ENCODE assay signal across 8 cellular contexts in the genomic region with DNA sequence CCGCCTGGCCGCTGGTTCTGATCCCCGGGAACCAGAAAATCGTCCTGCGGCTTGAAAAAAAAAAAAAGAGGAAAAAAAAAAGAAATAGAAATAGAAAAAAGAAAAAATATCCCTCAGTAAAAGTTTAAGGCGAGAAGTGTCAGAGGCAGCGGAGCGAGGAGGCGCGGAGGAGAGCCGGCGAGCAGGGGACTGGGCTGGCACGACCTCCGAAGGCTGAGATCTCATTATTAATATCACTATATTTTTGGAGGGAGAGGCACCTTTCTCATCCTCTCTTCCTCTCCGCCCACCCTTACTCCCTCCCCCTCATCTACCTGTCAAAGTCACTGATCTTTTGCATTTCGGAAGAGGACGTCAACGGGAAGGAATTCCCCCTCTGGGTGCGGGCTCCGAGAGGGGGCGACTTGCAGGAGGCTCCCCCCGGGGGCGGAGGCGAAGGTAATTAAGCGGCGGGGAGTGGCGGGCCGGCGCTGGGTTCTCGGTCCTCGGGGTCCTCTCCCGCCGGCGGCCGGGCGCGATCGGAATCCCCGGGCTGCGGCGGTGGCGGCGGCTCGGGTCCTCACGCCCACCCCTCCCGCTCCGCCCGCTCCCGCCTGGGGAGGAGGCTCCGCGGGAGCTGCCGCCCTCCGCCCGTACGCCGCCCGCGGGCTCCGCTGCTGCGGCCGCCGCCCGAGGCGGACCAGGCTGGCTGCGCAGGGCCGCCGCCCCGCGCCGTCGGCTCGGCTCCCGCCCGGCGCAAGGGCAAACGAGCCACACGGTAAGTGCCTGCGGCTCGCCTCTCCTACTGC. TPM values are rescaled to one million over a fixed set of nuclear protein-coding genes. Genes with fewer than 3 reads are reported as not detected.
DNase-seq lines count a peak whose midpoint lies in the region; ATAC-seq and TF ChIP-seq lines count a peak whose summit lies in the region.

A gene (plus strand): TSS at position 337 of the 788 bp plus-strand sequence.

- H3K9me3 ChIP-seq in endodermal cell (ENCODE audit: control insufficient read depth, low read length), result no peaks in the 10 kb centered on the region
- no peaks in the 10 kb centered on the region for H3K9me3 ChIP-seq in upper lobe of right lung

- H3K4me3 Mint-ChIP-seq in endodermal cell (peak within 1 kb of the TSS; percentile 73), mesothelial cell of epicardium (peak within 1 kb of the TSS; percentile 74)

- H3K4me3 ChIP-seq in GM12875 (ENCODE audit: low read depth, low read length), result peak within 1 kb of the TSS; percentile 63
- peak within 1 kb of the TSS; percentile 87 for H3K4me3 ChIP-seq in endodermal cell (ENCODE audit: low read length)
- peak within 1 kb of the TSS; percentile 61 for H3K4me3 ChIP-seq in upper lobe of right lung

- H3K27ac Mint-ChIP-seq in endodermal cell (no peak within 1 kb of the TSS), mesothelial cell of epicardium (no peak within 1 kb of the TSS)

- H3K4me1 ChIP-seq in endodermal cell (ENCODE audit: control insufficient read depth, insufficient read depth, low read length) (no peaks in the 10 kb centered on the region), upper lobe of right lung (peaks cover 9% of the 10 kb centered on the region)

- peak; percentile 38 for ATAC-seq in HG02852 (IDR thresholded peaks at IDR 0.05; ENCODE audit: unreplicated experiment)
- ATAC-seq in upper lobe of right lung, result peak; percentile 63

- H3K4me1 Mint-ChIP-seq in endodermal cell (peaks cover 18% of the 10 kb centered on the region), mesothelial cell of epicardium (peaks cover 18% of the 10 kb centered on the region)

- no peak within 1 kb of the TSS for H3K9ac ChIP-seq in endodermal cell (ENCODE audit: extremely low read depth, low read length, poor library complexity, severe bottlenecking)

- intact Hi-C loops in upper lobe of right lung (cut with DNase I), result no loop called here

- 0% methylated on average over 6 to 78 of the region's 79 CpGs for WGBS in endodermal cell (ENCODE audit: insufficient coverage in 1 of 2, insufficient read length in 1 of 2), 2 experiments

- no peak within 1 kb of the TSS for H3K27ac ChIP-seq in endodermal cell (ENCODE audit: low read depth, low read length)
- H3K27ac ChIP-seq in upper lobe of right lung, result peak within 1 kb of the TSS; percentile 32

- no peaks in the 10 kb centered on the region for H3K9me3 Mint-ChIP-seq in endodermal cell
- no peaks in the 10 kb centered on the region for H3K9me3 Mint-ChIP-seq in mesothelial cell of epicardium

- peak in 3 of 5 experiments; percentile 8 to 10 (median 10) for DNase-seq in T-helper 2 cell
- DNase-seq in endodermal cell, result peak; percentile 77
- peak in 1 of 2 experiments; percentile 41 for DNase-seq in mesothelial cell of epicardium (ENCODE audit: low spot score in 2 of 2, unreplicated experiment in 2 of 2)
- peak; percentile 64 for DNase-seq in upper lobe of right lung
- no peak for DNase-seq in NCI-H187 treated with DMSO at 0.1 percent for 48 hours (lab: John Stamatoyannopoulos, UW)
- no peak for DNase-seq in SW 1271 (lab: John Stamatoyannopoulos, UW)

- peaks cover 32% of the 10 kb centered on the region for H3K27me3 ChIP-seq in endodermal cell (ENCODE audit: control insufficient read depth, insufficient read depth, low read length, poor library complexity, severe bottlenecking)
- peaks cover 29% of the 10 kb centered on the region for H3K27me3 ChIP-seq in upper lobe of right lung

- H3K36me3 ChIP-seq in endodermal cell (ENCODE audit: control insufficient read depth, insufficient read depth, low read length) (no peaks in the 10 kb centered on the region), upper lobe of right lung (no peaks in the 10 kb centered on the region)

- H3K36me3 Mint-ChIP-seq in endodermal cell (ENCODE audit: low read depth) (no peaks in the 10 kb centered on the region), mesothelial cell of epicardium (no peaks in the 10 kb centered on the region)

- no peak for TF ChIP-seq CTCF in GM12875 (IDR thresholded peaks at IDR 0.05; ENCODE audit: borderline replicate concordance, insufficient read depth, low read depth, low read length)
- TF ChIP-seq CTCF in endodermal cell (conservative IDR thresholded peaks at IDR 0.05), result no peak
- no peak for TF ChIP-seq CTCF in mesothelial cell of epicardium (IDR thresholded peaks at IDR 0.05; ENCODE audit: unreplicated experiment)
- no peak for TF ChIP-seq CTCF in upper lobe of right lung (IDR thresholded peaks at IDR 0.05)

- H3K27me3 Mint-ChIP-seq in endodermal cell (ENCODE audit: insufficient read depth) (peaks cover 27% of the 10 kb centered on the region), mesothelial cell of epicardium (ENCODE audit: low read depth) (peaks cover 66% of the 10 kb centered on the region)

RNA-seq across cellular contexts. Expression of the gene that starts here (rescaled TPM):
- total RNA-seq in endodermal cell (1 to 10 TPM; 2.5 to 2.6 TPM), mesothelial cell of epicardium (0.70 to 0.83 TPM (median 0.73 TPM) in 3 replicates), upper lobe of right lung (12.6 TPM)
- polyA plus RNA-seq in endodermal cell (2013, experiment 1 of 2), result 1.1 TPM
- polyA plus RNA-seq in endodermal cell (2013, experiment 2 of 2), result 1.5 TPM

Comparison
In these comparisons a context has a peak if more than half of its experiments do, and no peak if none do; other contexts are left out.
1. DNase-seq: peak in T-helper 2 cell (3 of 5), endodermal cell (single experiment) and upper lobe of right lung (single experiment); none in NCI-H187 treated with DMSO at 0.1 percent for 48 hours (single experiment) and SW 1271 (0 of 2).
2. Peak in every context shown above with its lines, with median percentiles within 50 percentile points of each other: H3K4me3 ChIP-seq.